1 cellular context compared by ENCODE assay signal in the genomic region with DNA sequence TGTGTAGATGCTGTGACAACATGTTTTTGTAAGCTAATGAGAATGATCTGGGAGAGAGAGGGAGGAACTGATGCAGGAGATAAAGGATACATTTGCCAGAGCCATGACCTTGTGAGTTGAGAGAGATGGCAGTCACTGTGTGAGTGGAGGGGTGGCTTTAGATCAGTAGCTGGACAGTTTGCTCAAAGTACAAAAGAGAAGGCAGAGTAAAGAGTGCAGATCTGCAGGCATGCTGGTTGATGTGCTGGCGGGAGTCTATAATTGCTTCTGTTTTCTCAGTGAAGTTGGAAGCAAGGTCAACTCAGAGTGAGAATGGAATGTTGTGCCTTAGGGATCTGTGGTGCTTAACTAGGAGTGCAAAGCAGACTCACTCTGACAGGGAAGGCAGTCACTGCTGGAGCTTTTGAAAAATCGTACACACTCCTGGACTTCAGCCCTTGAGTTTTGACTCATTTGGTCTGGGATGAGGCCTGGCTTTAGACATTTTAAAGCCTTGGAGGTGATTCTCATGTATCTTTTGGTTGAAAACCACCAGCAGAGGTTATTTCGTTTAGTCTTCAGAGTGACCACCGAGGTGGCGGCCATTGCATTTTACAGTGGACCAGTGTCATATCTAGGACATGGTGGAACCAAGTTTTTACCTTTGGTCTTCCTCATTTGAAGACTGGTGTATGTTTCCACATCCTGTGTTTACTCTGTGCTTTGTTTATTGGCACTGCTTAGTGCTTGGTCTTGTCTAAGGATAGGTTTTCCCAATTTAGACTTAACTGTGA.
TF ChIP-seq lines count a peak whose summit lies in the region.

No MANE protein-coding gene starts in this region.

TF ChIP-seq in HepG2, 621 proteins besides CTCF, POLR2A, EP300 and RAD21 (continued from another document and continues in another):
- TF ChIP-seq TERF1 (CRISPR knock-in tag; IDR thresholded peaks at IDR 0.05), result no peak
- TF ChIP-seq, protein P1, sequence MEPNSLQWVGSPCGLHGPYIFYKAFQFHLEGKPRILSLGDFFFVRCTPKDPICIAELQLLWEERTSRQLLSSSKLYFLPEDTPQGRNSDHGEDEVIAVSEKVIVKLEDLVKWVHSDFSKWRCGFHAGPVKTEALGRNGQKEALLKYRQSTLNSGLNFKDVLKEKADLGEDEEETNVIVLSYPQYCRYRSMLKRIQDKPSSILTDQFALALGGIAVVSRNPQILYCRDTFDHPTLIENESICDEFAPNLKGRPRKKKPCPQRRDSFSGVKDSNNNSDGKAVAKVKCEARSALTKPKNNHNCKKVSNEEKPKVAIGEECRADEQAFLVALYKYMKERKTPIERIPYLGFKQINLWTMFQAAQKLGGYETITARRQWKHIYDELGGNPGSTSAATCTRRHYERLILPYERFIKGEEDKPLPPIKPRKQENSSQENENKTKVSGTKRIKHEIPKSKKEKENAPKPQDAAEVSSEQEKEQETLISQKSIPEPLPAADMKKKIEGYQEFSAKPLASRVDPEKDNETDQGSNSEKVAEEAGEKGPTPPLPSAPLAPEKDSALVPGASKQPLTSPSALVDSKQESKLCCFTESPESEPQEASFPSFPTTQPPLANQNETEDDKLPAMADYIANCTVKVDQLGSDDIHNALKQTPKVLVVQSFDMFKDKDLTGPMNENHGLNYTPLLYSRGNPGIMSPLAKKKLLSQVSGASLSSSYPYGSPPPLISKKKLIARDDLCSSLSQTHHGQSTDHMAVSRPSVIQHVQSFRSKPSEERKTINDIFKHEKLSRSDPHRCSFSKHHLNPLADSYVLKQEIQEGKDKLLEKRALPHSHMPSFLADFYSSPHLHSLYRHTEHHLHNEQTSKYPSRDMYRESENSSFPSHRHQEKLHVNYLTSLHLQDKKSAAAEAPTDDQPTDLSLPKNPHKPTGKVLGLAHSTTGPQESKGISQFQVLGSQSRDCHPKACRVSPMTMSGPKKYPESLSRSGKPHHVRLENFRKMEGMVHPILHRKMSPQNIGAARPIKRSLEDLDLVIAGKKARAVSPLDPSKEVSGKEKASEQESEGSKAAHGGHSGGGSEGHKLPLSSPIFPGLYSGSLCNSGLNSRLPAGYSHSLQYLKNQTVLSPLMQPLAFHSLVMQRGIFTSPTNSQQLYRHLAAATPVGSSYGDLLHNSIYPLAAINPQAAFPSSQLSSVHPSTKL (CRISPR knock-in tag; IDR thresholded peaks at IDR 0.05), result peak; percentile 74
- TF ChIP-seq ZFP36 (IDR thresholded peaks at IDR 0.05; ENCODE audit: borderline replicate concordance, low read depth, low read length, partially characterized antibody), result no peak
- no peak for TF ChIP-seq JUND (CRISPR knock-in tag; IDR thresholded peaks at IDR 0.05)
- no peak for TF ChIP-seq ZSCAN21 (CRISPR knock-in tag; IDR thresholded peaks at IDR 0.05; ENCODE audit: borderline replicate concordance)
- no peak for TF ChIP-seq AGO2 (optimal IDR thresholded peaks at IDR 0.05; ENCODE audit: low read depth, low read length)
- TF ChIP-seq ZNF883 (CRISPR knock-in tag; IDR thresholded peaks at IDR 0.05; ENCODE audit: not compliant biosample characterization), result no peak
- TF ChIP-seq CREM (IDR thresholded peaks at IDR 0.05), result peak; percentile 51
- no peak for TF ChIP-seq CREM (CRISPR knock-in tag; IDR thresholded peaks at IDR 0.05)
- TF ChIP-seq, protein P2, sequence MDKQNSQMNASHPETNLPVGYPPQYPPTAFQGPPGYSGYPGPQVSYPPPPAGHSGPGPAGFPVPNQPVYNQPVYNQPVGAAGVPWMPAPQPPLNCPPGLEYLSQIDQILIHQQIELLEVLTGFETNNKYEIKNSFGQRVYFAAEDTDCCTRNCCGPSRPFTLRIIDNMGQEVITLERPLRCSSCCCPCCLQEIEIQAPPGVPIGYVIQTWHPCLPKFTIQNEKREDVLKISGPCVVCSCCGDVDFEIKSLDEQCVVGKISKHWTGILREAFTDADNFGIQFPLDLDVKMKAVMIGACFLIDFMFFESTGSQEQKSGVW (CRISPR knock-in tag; IDR thresholded peaks at IDR 0.05; ENCODE audit: borderline replicate concordance), result no peak
- no peak; the same call in 1 of the 2 replicates for TF ChIP-seq PHF8 (CRISPR knock-in tag; IDR thresholded peaks at IDR 0.05)
- no peak for TF ChIP-seq TAF15 (IDR thresholded peaks at IDR 0.05; ENCODE audit: low read depth, low read length, poor library complexity, severe bottlenecking)
- peak; percentile 59; the same call in 1 of the 2 replicates for TF ChIP-seq FOXP1 (IDR thresholded peaks at IDR 0.05)
- peak; percentile 93 for TF ChIP-seq FOXP1 (CRISPR knock-in tag; IDR thresholded peaks at IDR 0.05)
- no peak; the same call in 1 of the 2 replicates for TF ChIP-seq KAT7 (CRISPR knock-in tag; IDR thresholded peaks at IDR 0.05; ENCODE audit: borderline replicate concordance)
- no peak for TF ChIP-seq ZNF230 (CRISPR knock-in tag; IDR thresholded peaks at IDR 0.05)
- no peak for TF ChIP-seq RFX5 (IDR thresholded peaks at IDR 0.05; ENCODE audit: low read depth, low read length)
- no peak for TF ChIP-seq ZNF460 (CRISPR knock-in tag; IDR thresholded peaks at IDR 0.05; ENCODE audit: borderline replicate concordance)
- TF ChIP-seq ZNF337 (CRISPR knock-in tag; IDR thresholded peaks at IDR 0.05; ENCODE audit: borderline replicate concordance, low read depth), result no peak
- peak; percentile 77 for TF ChIP-seq FOXP4 (CRISPR knock-in tag; IDR thresholded peaks at IDR 0.05)
- no peak for TF ChIP-seq ZNF260 (CRISPR knock-in tag; IDR thresholded peaks at IDR 0.05; ENCODE audit: borderline replicate concordance, low read depth)
- TF ChIP-seq ZNF616 (CRISPR knock-in tag; IDR thresholded peaks at IDR 0.05; ENCODE audit: low read depth), result no peak
- TF ChIP-seq ZBTB26 (CRISPR knock-in tag; IDR thresholded peaks at IDR 0.05; ENCODE audit: borderline replicate concordance), result no peak
- TF ChIP-seq PHB2 (IDR thresholded peaks at IDR 0.05; ENCODE audit: partially characterized antibody), result no peak
- TF ChIP-seq, protein P3, sequence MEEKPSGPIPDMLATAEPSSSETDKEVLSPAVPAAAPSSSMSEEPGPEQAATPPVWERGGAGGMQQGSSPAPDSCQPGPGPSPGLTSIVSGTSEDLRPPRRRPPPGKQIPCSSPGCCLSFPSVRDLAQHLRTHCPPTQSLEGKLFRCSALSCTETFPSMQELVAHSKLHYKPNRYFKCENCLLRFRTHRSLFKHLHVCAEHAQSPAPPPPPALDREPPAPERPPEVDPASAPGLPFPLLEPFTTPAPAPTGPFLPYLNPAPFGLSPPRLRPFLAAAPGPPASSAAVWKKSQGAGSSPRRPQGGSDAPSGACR (CRISPR knock-in tag; IDR thresholded peaks at IDR 0.05), result no peak
- no peak for TF ChIP-seq ZFP82 (CRISPR knock-in tag; IDR thresholded peaks at IDR 0.05; ENCODE audit: borderline replicate concordance)
- no peak for TF ChIP-seq FUBP1 (CRISPR knock-in tag; IDR thresholded peaks at IDR 0.05; ENCODE audit: borderline replicate concordance)
- TF ChIP-seq SNAPC4 (CRISPR knock-in tag; IDR thresholded peaks at IDR 0.05), result no peak
- TF ChIP-seq RXRA (CRISPR knock-in tag; IDR thresholded peaks at IDR 0.05), result peak; percentile 76; the same call in 1 of the 2 replicates
- no peak for TF ChIP-seq ZSCAN25 (CRISPR knock-in tag; IDR thresholded peaks at IDR 0.05)
- TF ChIP-seq ZNF276 (CRISPR knock-in tag; IDR thresholded peaks at IDR 0.05; ENCODE audit: low read depth), result no peak
- TF ChIP-seq KDM5A (IDR thresholded peaks at IDR 0.05; ENCODE audit: borderline replicate concordance, low read length), result peak; percentile 44; the same call in 1 of the 2 replicates
- no peak for TF ChIP-seq CBFB (CRISPR knock-in tag; IDR thresholded peaks at IDR 0.05)
